9 cellular contexts compared by ENCODE assay signal in the genomic region with DNA sequence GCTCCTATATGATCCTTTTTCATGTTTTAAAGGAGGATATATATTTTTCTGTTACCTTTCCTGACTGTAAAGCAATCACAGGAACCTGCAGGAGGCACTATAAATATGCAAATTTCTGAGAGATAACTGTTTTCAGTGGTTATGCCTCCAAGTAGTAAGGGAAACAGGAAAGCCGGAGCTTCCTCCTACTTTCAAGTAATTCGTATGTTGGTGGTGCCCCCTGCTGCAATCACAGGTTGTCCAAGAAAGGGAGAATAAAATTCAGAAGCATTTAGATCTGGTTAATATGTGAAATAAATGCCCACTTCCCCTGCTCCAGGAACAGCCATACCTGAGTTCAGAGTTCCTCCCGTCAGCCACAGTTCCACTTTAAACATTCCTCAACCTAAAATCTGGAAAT. TPM values are rescaled to one million over a fixed set of nuclear protein-coding genes. Genes with fewer than 3 reads are reported as not detected.
DNase-seq lines count a peak whose midpoint lies in the region; ATAC-seq and TF ChIP-seq lines count a peak whose summit lies in the region.
"Had no signal": no experiment of that assay in that cellular context is flagged by ENCODE, and none has a peak within 500 bp of the region (broad histone marks: within the 10 kb centered on the region; RNA-seq: fewer than 3 reads in every experiment).

No MANE protein-coding gene starts in this region.

- H2BK15ac ChIP-seq in mesenchymal stem cell (ENCODE audit: low read depth, poor library complexity, severe bottlenecking): no peak overlapping the region

- H4K8ac ChIP-seq in mesenchymal stem cell (ENCODE audit: low read length): no peak overlapping the region

- peaks cover 49 to 75% of the 10 kb centered on the region in 2 experiments for H3K27me3 ChIP-seq in mesenchymal stem cell (ENCODE audit: control insufficient read depth in 1 of 2, insufficient read depth in 1 of 2, low read length in 2 of 2)

- WGBS in mesenchymal stem cell: 0% methylated on average over 1 of the region's 3 CpGs

- no peaks in the 10 kb centered on the region for H3K79me1 ChIP-seq in mesenchymal stem cell (replicated peaks; ENCODE audit: low read length, poor library complexity, severe bottlenecking)

- H3K27ac Mint-ChIP-seq in stimulated activated effector memory CD8-positive, alpha-beta T cell treated with anti-CD3 and anti-CD28 coated beads, Interleukin-12 subunit alpha, Interleukin-12 subunit beta, amount 100 ng/mL, for 72 hours: no peak overlapping the region

- H2BK120ac ChIP-seq in mesenchymal stem cell (ENCODE audit: low read depth, low read length): no peak overlapping the region

- H3K4me3 ChIP-seq in GM12865 (ENCODE audit: low read depth, low read length) (no peak overlapping the region), mesenchymal stem cell (ENCODE audit: insufficient read depth in 1 of 2, low read depth in 1 of 2, low read length in 2 of 2) (no peak overlapping the region)

- H3K18ac ChIP-seq in mesenchymal stem cell (ENCODE audit: low read depth in 1 of 2, low read length in 2 of 2): no peak overlapping the region

- peaks cover 7% of the 10 kb centered on the region for H3K4me1 ChIP-seq in mesenchymal stem cell (ENCODE audit: control insufficient read depth, insufficient read depth, low read depth, low read length)

- H3K36me3 Mint-ChIP-seq in stimulated activated effector memory CD8-positive, alpha-beta T cell treated with anti-CD3 and anti-CD28 coated beads, Interleukin-12 subunit alpha, Interleukin-12 subunit beta, amount 100 ng/mL, for 72 hours: no peaks in the 10 kb centered on the region

- no peak overlapping the region for H2AK5ac ChIP-seq in mesenchymal stem cell (ENCODE audit: low read length, severe bottlenecking)

- peak; percentile 46 for ATAC-seq in HG03139 (IDR thresholded peaks at IDR 0.05; ENCODE audit: unreplicated experiment)
- ATAC-seq in stimulated activated effector memory CD8-positive, alpha-beta T cell treated with anti-CD3 and anti-CD28 coated beads, Interleukin-12 subunit alpha, Interleukin-12 subunit beta, amount 100 ng/mL, for 72 hours: no peak
- ATAC-seq in GM21515 (IDR thresholded peaks at IDR 0.05; ENCODE audit: unreplicated experiment): no peak

- peak; percentile 2 for TF ChIP-seq CTCF in GM12865 (IDR thresholded peaks at IDR 0.05; ENCODE audit: insufficient read depth, low read depth, low read length, missing control alignments)

- no peak overlapping the region for H4K91ac ChIP-seq in mesenchymal stem cell (ENCODE audit: low read length)

- H3K9me3 Mint-ChIP-seq in stimulated activated effector memory CD8-positive, alpha-beta T cell treated with anti-CD3 and anti-CD28 coated beads, Interleukin-12 subunit alpha, Interleukin-12 subunit beta, amount 100 ng/mL, for 72 hours: no peaks in the 10 kb centered on the region

- H3K36me3 ChIP-seq in mesenchymal stem cell (ENCODE audit: control insufficient read depth in 1 of 2, insufficient read depth in 2 of 2, low read depth in 1 of 2, low read length in 2 of 2): no peaks in the 10 kb centered on the region

- H3K27ac ChIP-seq in mesenchymal stem cell (ENCODE audit: low read length, poor library complexity, severe bottlenecking): no peak overlapping the region
- H3K27ac ChIP-seq: HL-60 had no signal

- H3K14ac ChIP-seq in mesenchymal stem cell (ENCODE audit: low read length in 2 of 2): no peak overlapping the region

- no peak overlapping the region for H3K4ac ChIP-seq in mesenchymal stem cell (ENCODE audit: low read depth in 1 of 2, low read length in 2 of 2)

- no peak overlapping the region for H2BK5ac ChIP-seq in mesenchymal stem cell (ENCODE audit: low read depth, low read length, poor library complexity, severe bottlenecking)

- no peak overlapping the region for H3K9ac ChIP-seq in mesenchymal stem cell (ENCODE audit: low read length)

- H2BK12ac ChIP-seq in mesenchymal stem cell (ENCODE audit: low read length in 2 of 2): no peak overlapping the region

- H3K4me2 ChIP-seq in mesenchymal stem cell (ENCODE audit: low read length, poor library complexity, severe bottlenecking): no peak overlapping the region

- H3K4me3 Mint-ChIP-seq in stimulated activated effector memory CD8-positive, alpha-beta T cell treated with anti-CD3 and anti-CD28 coated beads, Interleukin-12 subunit alpha, Interleukin-12 subunit beta, amount 100 ng/mL, for 72 hours: no peak overlapping the region

- no peaks in the 10 kb centered on the region for H3K9me3 ChIP-seq in mesenchymal stem cell (ENCODE audit: control insufficient read depth, low read length)

- DNase-seq in GM12865 (ENCODE audit: low read depth) (peak; percentile 32), SW 1271 (lab: John Stamatoyannopoulos, UW) (peak; percentile 18 to 35), mesenchymal stem cell (peak; percentile 29), NCI-H510A (lab: John Stamatoyannopoulos, UW) (no peak)
- DNase-seq in stimulated activated effector memory CD8-positive, alpha-beta T cell treated with anti-CD3 and anti-CD28 coated beads, Interleukin-12 subunit alpha, Interleukin-12 subunit beta, amount 100 ng/mL, for 72 hours (ENCODE audit: low spot score in 2 of 2): no peak
- DNase-seq: activated T-cell treated with anti-CD3 and anti-CD28 coated beads, Interleukin-2, amount 50 U/mL, for 1 hour had no signal

- no peak overlapping the region for H3K23ac ChIP-seq in mesenchymal stem cell (ENCODE audit: low read length in 2 of 2)

- no peak overlapping the region for H2AFZ ChIP-seq in mesenchymal stem cell (ENCODE audit: low read depth, low read length)

- no peaks in the 10 kb centered on the region for H3K4me1 Mint-ChIP-seq in stimulated activated effector memory CD8-positive, alpha-beta T cell treated with anti-CD3 and anti-CD28 coated beads, Interleukin-12 subunit alpha, Interleukin-12 subunit beta, amount 100 ng/mL, for 72 hours

RNA-seq across cellular contexts. Expression of a gene that starts 12.0 kb away (rescaled TPM):
- polyA plus RNA-seq in mesenchymal stem cell (2013, experiment 1 of 2): 1.1 TPM
- polyA plus RNA-seq in mesenchymal stem cell (2013, experiment 2 of 2): 1.1 TPM

Comparison
In these comparisons a context has a peak if more than half of its experiments do, and no peak if none do; other contexts are left out.
1. DNase-seq: peak in GM12865 (single experiment), SW 1271 (2 of 2) and mesenchymal stem cell (single experiment); none in NCI-H510A (single experiment) and stimulated activated effector memory CD8-positive, alpha-beta T cell treated with anti-CD3 and anti-CD28 coated beads, Interleukin-12 subunit alpha, Interleukin-12 subunit beta, amount 100 ng/mL, for 72 hours (0 of 2).